In the genomic region with DNA sequence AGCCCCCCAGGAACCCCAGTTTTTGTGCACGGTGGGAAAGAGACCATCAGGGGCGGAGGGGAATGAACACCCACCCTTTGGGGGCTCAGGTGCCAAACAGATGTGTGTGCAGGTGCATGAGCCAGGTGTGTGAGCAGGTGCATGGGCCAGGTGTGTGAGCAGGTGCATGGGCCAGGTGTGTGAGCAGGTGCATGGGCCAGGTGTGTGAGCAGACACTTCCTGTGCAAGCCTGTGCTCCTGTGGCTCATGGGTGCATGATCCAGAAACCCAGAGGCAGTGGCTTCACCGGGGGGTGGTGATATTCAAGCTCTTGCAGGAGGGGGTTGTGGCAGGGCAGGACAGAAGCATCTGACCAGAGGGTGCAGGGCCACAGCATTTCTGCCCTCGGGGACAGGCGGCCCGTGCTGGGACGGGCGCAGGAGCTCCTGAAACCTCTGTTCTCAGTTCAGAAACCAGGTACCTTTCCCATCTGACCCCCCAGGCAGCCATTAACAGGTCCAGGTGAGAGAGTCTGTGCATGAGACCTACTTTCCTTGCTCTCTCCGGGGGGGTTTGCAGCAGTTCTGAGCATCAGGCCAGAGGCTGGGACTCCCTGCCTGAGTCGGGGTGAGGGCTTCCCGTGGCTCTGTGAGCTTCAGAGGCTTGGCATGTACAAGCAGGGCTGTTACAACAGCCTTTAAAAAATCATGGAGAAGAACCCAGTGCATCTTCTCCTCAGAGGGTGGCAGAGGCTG, we compare ENCODE assay signal across 1 cellular context.
TF ChIP-seq lines count a peak whose summit lies in the region.

No MANE protein-coding gene starts in this region.

TF ChIP-seq in IMR-90, 13 proteins besides CTCF, POLR2A, EP300 and RAD21:
- TF ChIP-seq MAZ (IDR thresholded peaks at IDR 0.05; ENCODE audit: borderline replicate concordance, low read depth, low read length) (no peak), BHLHE40 (IDR thresholded peaks at IDR 0.05; ENCODE audit: low read depth, low read length) (no peak), FOS (IDR thresholded peaks at IDR 0.05; ENCODE audit: low read depth, low read length) (no peak), CHD1 (IDR thresholded peaks at IDR 0.05; ENCODE audit: low read depth, low read length) (no peak)
